In genomic region chr9:89940625-89941024, GRCh38 we compare ENCODE assay signal across 25 cellular contexts.
A peak's percentile ranks its signal among the peaks of the same experiment; 100 is the strongest.
DNase-seq lines count a peak whose midpoint lies in the region; ATAC-seq, FAIRE-seq and TF ChIP-seq lines count a peak whose summit lies in the region.
"Had no signal": no experiment of that assay in that cellular context is flagged by ENCODE, and none has a peak within 500 bp of the region (broad histone marks: within the 10 kb centered on the region; RNA-seq: fewer than 3 reads in every experiment).

No MANE protein-coding gene starts in this region.

- intact Hi-C loops in testis (cut with DNase I; ENCODE audit: low total_unique reads) = no loop called here

- peaks cover 10% of the 10 kb centered on the region for H3K4me1 Mint-ChIP-seq in glutamatergic neuron (ENCODE audit: low read depth, unreplicated experiment)

- H3K36me3 Mint-ChIP-seq in glutamatergic neuron (ENCODE audit: unreplicated experiment) = no peaks in the 10 kb centered on the region
- H3K36me3 Mint-ChIP-seq: activated CD4-positive, alpha-beta memory T cell treated with anti-CD3 and anti-CD28 coated beads for 36 hours had no signal

- H3K36me3 ChIP-seq in testis (ENCODE audit: low read depth, missing control alignments) = no peaks in the 10 kb centered on the region
- H3K36me3 ChIP-seq: esophagus muscularis mucosa, gastroesophageal sphincter, HAP-1 had no signal

- ATAC-seq in foreskin keratinocyte (peak; percentile 65), GM21423 (IDR thresholded peaks at IDR 0.05; ENCODE audit: unreplicated experiment) (no peak)
- ATAC-seq: activated naive CD8-positive, alpha-beta T cell treated with anti-CD3 and anti-CD28 coated beads, Interleukin-2, amount 50 U/mL, for 24 hours; gastroesophageal sphincter had no signal

- no peak overlapping the region for H3K4me3 Mint-ChIP-seq in glutamatergic neuron (ENCODE audit: unreplicated experiment)
- H3K4me3 Mint-ChIP-seq: activated CD4-positive, alpha-beta memory T cell treated with anti-CD3 and anti-CD28 coated beads for 36 hours; activated naive CD8-positive, alpha-beta T cell treated with anti-CD3 and anti-CD28 coated beads, Interleukin-2, amount 50 U/mL, for 24 hours; B cell had no signal

- no peaks in the 10 kb centered on the region for H3K4me1 ChIP-seq in foreskin keratinocyte
- H3K4me1 ChIP-seq in testis = peaks cover 7% of the 10 kb centered on the region
- H3K4me1 ChIP-seq: HAP-1 had no signal

- DNase-seq in H54 (ENCODE audit: insufficient read length, low spot score) = peak; percentile 26
- DNase-seq in RWPE1 (ENCODE audit: low spot score) = peak; percentile 48
- DNase-seq in foreskin keratinocyte = peak in 1 of 2 donors; percentile 34
- DNase-seq in testis = peak; percentile 60
- no peak for DNase-seq in effector CD8-positive, alpha-beta T cell (lab: John Stamatoyannopoulos, UW)
- DNase-seq in NCI-H526 treated with DMSO at 0.1 percent for 48 hours (lab: John Stamatoyannopoulos, UW) = no peak
- no peak for DNase-seq in glutamatergic neuron
- DNase-seq: activated CD4-positive, alpha-beta memory T cell treated with anti-CD3 and anti-CD28 coated beads for 36 hours; activated gamma-delta T cell treated with Interleukin-2 at 50 U/mL for 16 hours; activated naive CD8-positive, alpha-beta T cell treated with anti-CD3 and anti-CD28 coated beads, Interleukin-2, amount 50 U/mL, for 24 hours; activated T-cell treated with anti-CD3 and anti-CD28 coated beads for 4 hours; NCI-H1105 treated with DMSO at 0.1 percent for 48 hours; NCI-H2029 treated with DMSO at 0.1 percent for 48 hours; NCI-H345; NCI-H82; Right ventricle myocardium superior; stimulated activated CD8-positive, alpha-beta memory T cell treated with anti-CD3 and anti-CD28 coated beads, Interleukin-4, amount 100 ng/mL, for 48 hours; SW 1271 had no signal

- H3K27ac ChIP-seq in RWPE1 (no peak overlapping the region), foreskin keratinocyte (no peak overlapping the region), testis (no peak overlapping the region)

- 43 to 66% methylated on average over 4 to 5 of the region's 5 CpGs for WGBS in testis, 2 donors

- no peaks in the 10 kb centered on the region for H3K27me3 Mint-ChIP-seq in glutamatergic neuron (ENCODE audit: unreplicated experiment)

- no peaks in the 10 kb centered on the region for H3K9me3 ChIP-seq in testis
- H3K9me3 ChIP-seq: esophagus muscularis mucosa, gastroesophageal sphincter, HAP-1 had no signal

- H3K27me3 ChIP-seq in foreskin keratinocyte = peaks cover 69% of the 10 kb centered on the region
- no peaks in the 10 kb centered on the region for H3K27me3 ChIP-seq in testis
- H3K27me3 ChIP-seq: esophagus muscularis mucosa, gastroesophageal sphincter had no signal

- H3K4me3 ChIP-seq in testis = no peak overlapping the region
- H3K4me3 ChIP-seq: coronary artery, esophagus muscularis mucosa, gastroesophageal sphincter, HAP-1 had no signal

- TF ChIP-seq POLR2A in H54 (IDR thresholded peaks at IDR 0.05; ENCODE audit: low read depth, low read length) (no peak), testis (IDR thresholded peaks at IDR 0.05) (no peak)

- H3K27ac Mint-ChIP-seq in glutamatergic neuron (ENCODE audit: unreplicated experiment) = no peak overlapping the region
- H3K27ac Mint-ChIP-seq: activated CD4-positive, alpha-beta memory T cell treated with anti-CD3 and anti-CD28 coated beads for 36 hours; activated naive CD8-positive, alpha-beta T cell treated with anti-CD3 and anti-CD28 coated beads, Interleukin-2, amount 50 U/mL, for 24 hours; B cell had no signal

- CTCF ChIA-PET in RWPE1 (lab: Yijun Ruan, JAX) = interaction anchor here (1.2 to 1.8 kb wide), 2 partner anchors 338 to 343 kb away, joined by 3 to 7 read pairs; no protein-coding TSS in a partner anchor

- no peak for FAIRE-seq in H54 (lab: Jason Lieb, UNC)
- FAIRE-seq: keratinocyte had no signal

- peaks cover 6% of the 10 kb centered on the region for H3K9me3 Mint-ChIP-seq in glutamatergic neuron (ENCODE audit: unreplicated experiment)
- H3K9me3 Mint-ChIP-seq: activated CD4-positive, alpha-beta memory T cell treated with anti-CD3 and anti-CD28 coated beads for 36 hours; activated naive CD8-positive, alpha-beta T cell treated with anti-CD3 and anti-CD28 coated beads, Interleukin-2, amount 50 U/mL, for 24 hours had no signal

- no peak for TF ChIP-seq CTCF in RWPE1 (conservative IDR thresholded peaks at IDR 0.05; ENCODE audit: low read depth)
- no peak for TF ChIP-seq CTCF in foreskin keratinocyte (conservative IDR thresholded peaks at IDR 0.05)
- TF ChIP-seq CTCF in testis (IDR thresholded peaks at IDR 0.05) = no peak
- no peak for TF ChIP-seq CTCF in glutamatergic neuron (IDR thresholded peaks at IDR 0.05; ENCODE audit: partially characterized antibody, unreplicated experiment)

- POLR2A ChIA-PET in RWPE1 (lab: Yijun Ruan, JAX; ENCODE audit: low non-redundant PET) = no interaction called here

Comparison
In these comparisons a context has a peak if more than half of its experiments do, and no peak if none do; other contexts are left out.
1. DNase-seq: peak in H54 (single experiment), RWPE1 (single experiment) and testis (single experiment); none in effector CD8-positive, alpha-beta T cell (single experiment), NCI-H526 treated with DMSO at 0.1 percent for 48 hours (single experiment) and glutamatergic neuron (single experiment).